In the genomic region with DNA sequence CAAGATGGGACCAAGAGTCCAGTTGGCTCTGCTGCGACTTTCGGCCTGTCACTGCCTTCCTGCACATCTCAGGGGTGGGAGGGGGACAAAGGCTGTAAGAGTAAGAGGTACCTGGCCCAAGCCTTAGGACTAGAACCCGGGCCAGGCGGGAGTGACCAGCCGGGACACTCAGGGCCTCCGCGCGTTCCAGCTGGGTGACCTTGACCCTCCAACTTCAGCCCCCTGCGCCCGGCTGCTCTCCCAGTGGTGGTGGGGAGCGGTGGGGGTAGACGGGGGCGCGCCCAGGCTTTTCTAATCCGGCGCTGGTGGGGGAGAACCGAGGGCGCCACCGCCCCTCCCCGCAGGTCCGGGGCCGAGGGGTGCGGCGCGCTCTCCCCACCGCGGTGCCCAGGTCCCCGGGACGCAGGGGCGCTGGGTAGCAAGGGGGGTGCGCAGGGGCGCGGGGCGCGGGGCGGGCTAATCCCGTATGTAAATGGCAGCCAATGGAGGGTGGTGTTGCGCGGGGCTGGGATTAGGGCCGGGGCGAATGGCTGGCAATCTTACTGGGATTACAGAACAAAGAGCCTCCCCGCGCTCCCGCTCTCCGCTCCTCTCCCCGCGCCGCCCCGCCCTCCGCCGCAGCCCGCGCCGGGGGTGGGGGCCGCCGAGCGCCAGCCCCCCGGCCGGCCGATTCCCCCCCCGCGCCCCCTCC, we compare ENCODE assay signal across 8 cellular contexts. TPM values are rescaled to one million over a fixed set of nuclear protein-coding genes. Genes with fewer than 3 reads are reported as not detected.
DNase-seq lines count a peak whose midpoint lies in the region; ATAC-seq and TF ChIP-seq lines count a peak whose summit lies in the region.

A gene with protein sequence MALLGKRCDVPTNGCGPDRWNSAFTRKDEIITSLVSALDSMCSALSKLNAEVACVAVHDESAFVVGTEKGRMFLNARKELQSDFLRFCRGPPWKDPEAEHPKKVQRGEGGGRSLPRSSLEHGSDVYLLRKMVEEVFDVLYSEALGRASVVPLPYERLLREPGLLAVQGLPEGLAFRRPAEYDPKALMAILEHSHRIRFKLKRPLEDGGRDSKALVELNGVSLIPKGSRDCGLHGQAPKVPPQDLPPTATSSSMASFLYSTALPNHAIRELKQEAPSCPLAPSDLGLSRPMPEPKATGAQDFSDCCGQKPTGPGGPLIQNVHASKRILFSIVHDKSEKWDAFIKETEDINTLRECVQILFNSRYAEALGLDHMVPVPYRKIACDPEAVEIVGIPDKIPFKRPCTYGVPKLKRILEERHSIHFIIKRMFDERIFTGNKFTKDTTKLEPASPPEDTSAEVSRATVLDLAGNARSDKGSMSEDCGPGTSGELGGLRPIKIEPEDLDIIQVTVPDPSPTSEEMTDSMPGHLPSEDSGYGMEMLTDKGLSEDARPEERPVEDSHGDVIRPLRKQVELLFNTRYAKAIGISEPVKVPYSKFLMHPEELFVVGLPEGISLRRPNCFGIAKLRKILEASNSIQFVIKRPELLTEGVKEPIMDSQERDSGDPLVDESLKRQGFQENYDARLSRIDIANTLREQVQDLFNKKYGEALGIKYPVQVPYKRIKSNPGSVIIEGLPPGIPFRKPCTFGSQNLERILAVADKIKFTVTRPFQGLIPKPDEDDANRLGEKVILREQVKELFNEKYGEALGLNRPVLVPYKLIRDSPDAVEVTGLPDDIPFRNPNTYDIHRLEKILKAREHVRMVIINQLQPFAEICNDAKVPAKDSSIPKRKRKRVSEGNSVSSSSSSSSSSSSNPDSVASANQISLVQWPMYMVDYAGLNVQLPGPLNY (plus strand): TSS at position 586 of the 691 bp plus-strand sequence. CDS start 54,175 bp downstream, outside the sequence.

- H3K27me3 ChIP-seq in duodenal mucosa (ENCODE audit: control insufficient read depth in 1 of 2, insufficient read depth in 2 of 2, low read length in 2 of 2) (no peaks in the 10 kb centered on the region), left lung (peaks cover 0 to 37% of the 10 kb centered on the region in 2 donors)

- DNase-seq in Ammon's horn (ENCODE audit: low spot score) = peak; percentile 73
- DNase-seq in HCEC 1CT = peak; percentile 65
- peak; percentile 54 for DNase-seq in NCI-H510A treated with DMSO at 0.1 percent for 48 hours (lab: John Stamatoyannopoulos, UW)
- DNase-seq in activated CD4-positive, alpha-beta T cell treated with anti-CD3 and anti-CD28 coated beads, Interleukin-2, amount 50 U/mL, for 48 hours = peak; percentile 58 to 65
- DNase-seq in left lung = peak; percentile 70 to 84
- peak; percentile 57 to 64 for DNase-seq in stimulated activated CD4-positive, alpha-beta T cell treated with anti-CD3 and anti-CD28 coated beads, Interleukin-2, amount 100 ng/mL, for 24 hours

- no peaks in the 10 kb centered on the region for H3K9me3 ChIP-seq in duodenal mucosa (ENCODE audit: control insufficient read depth in 1 of 2, low read length in 2 of 2)
- no peaks in the 10 kb centered on the region for H3K9me3 ChIP-seq in left lung

- H3K4me1 ChIP-seq in duodenal mucosa (ENCODE audit: control insufficient read depth in 1 of 2, insufficient read depth in 2 of 2, low read length in 2 of 2) (peaks cover 9 to 29% of the 10 kb centered on the region in 2 donors), left lung (peaks cover 0 to 35% of the 10 kb centered on the region in 2 donors)

- intact Hi-C loops in left lung (cut with DNase I) = no loop called here

- H3K4me3 ChIP-seq in duodenal mucosa (ENCODE audit: low read depth in 1 of 2, low read length in 2 of 2) = peak within 1 kb of the TSS; percentile 65 to 70
- peak within 1 kb of the TSS; percentile 55 for H3K4me3 ChIP-seq in left lung

- ATAC-seq in left lung (peak; percentile 65), HG02642 (IDR thresholded peaks at IDR 0.05; ENCODE audit: poor library complexity, unreplicated experiment) (no peak)

- H3K36me3 ChIP-seq in duodenal mucosa (ENCODE audit: control insufficient read depth in 1 of 2, insufficient read depth in 2 of 2, low read length in 2 of 2) (no peaks in the 10 kb centered on the region), left lung (no peaks in the 10 kb centered on the region)

- peak within 1 kb of the TSS; percentile 61 for H3K27ac ChIP-seq in duodenal mucosa (ENCODE audit: low read depth, low read length)
- peak within 1 kb of the TSS; percentile 63 to 77 for H3K27ac ChIP-seq in left lung

- H3K9ac ChIP-seq in duodenal mucosa (ENCODE audit: low read depth in 1 of 2, low read length in 2 of 2) = peak within 1 kb of the TSS; percentile 64 to 74

- TF ChIP-seq CTCF in left lung (IDR thresholded peaks at IDR 0.05) = no peak

RNA-seq across cellular contexts. Expression of the gene that starts here (rescaled TPM):
- 10 to 100 TPM; 20.8 to 28.3 TPM for total RNA-seq in left lung
